ENCODE assay signal across 8 cellular contexts in genomic region chr19:5719961-5720790, GRCh38. TPM values are rescaled to one million over a fixed set of nuclear protein-coding genes. Genes with fewer than 3 reads are reported as not detected.
A peak's percentile ranks its signal among the peaks of the same experiment; 100 is the strongest.
DNase-seq lines count a peak whose midpoint lies in the region; ATAC-seq, FAIRE-seq and TF ChIP-seq lines count a peak whose summit lies in the region.

TSS of gene CATSPERD (plus strand) at chr19:5720637. CDS start at chr19:5720738, 101 bp downstream.
A gene with protein sequence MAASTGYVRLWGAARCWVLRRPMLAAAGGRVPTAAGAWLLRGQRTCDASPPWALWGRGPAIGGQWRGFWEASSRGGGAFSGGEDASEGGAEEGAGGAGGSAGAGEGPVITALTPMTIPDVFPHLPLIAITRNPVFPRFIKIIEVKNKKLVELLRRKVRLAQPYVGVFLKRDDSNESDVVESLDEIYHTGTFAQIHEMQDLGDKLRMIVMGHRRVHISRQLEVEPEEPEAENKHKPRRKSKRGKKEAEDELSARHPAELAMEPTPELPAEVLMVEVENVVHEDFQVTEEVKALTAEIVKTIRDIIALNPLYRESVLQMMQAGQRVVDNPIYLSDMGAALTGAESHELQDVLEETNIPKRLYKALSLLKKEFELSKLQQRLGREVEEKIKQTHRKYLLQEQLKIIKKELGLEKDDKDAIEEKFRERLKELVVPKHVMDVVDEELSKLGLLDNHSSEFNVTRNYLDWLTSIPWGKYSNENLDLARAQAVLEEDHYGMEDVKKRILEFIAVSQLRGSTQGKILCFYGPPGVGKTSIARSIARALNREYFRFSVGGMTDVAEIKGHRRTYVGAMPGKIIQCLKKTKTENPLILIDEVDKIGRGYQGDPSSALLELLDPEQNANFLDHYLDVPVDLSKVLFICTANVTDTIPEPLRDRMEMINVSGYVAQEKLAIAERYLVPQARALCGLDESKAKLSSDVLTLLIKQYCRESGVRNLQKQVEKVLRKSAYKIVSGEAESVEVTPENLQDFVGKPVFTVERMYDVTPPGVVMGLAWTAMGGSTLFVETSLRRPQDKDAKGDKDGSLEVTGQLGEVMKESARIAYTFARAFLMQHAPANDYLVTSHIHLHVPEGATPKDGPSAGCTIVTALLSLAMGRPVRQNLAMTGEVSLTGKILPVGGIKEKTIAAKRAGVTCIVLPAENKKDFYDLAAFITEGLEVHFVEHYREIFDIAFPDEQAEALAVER (minus strand): TSS chr19:5720146. CDS start chr19:5720132, 14 bp downstream.

- H3K4me3 Mint-ChIP-seq in CD4-positive, CD25-positive, alpha-beta regulatory T cell: peak within 1 kb of the TSS; percentile 90 to 98 (median 94)

- H3K4me3 ChIP-seq in CD4-positive, CD25-positive, alpha-beta regulatory T cell (ENCODE audit: low read depth, low read length): peak within 1 kb of the TSS; percentile 90
- peak within 1 kb of the TSS; percentile 78 to 99 (median 98) for H3K4me3 ChIP-seq in HepG2 (replicated peaks in 1 of 3; ENCODE audit: insufficient read depth in 1 of 3, low read depth in 2 of 3, low read length in 3 of 3)

- peak; percentile 75 for FAIRE-seq in HepG2 (lab: Jason Lieb, UNC)

- in situ Hi-C loops in HepG2 (cut with HindIII; ENCODE audit: extremely low pct_ligation_motif_present, low pct_unique_long_range_greater_than_20kb): no loop called here

- no peaks in the 10 kb centered on the region for H3K36me3 Mint-ChIP-seq in CD4-positive, CD25-positive, alpha-beta regulatory T cell

- H3K79me2 ChIP-seq in HepG2 (ENCODE audit: insufficient read depth, low read length): peaks cover 42% of the 10 kb centered on the region

- no peaks in the 10 kb centered on the region for H3K9me3 ChIP-seq in CD4-positive, CD25-positive, alpha-beta regulatory T cell (ENCODE audit: control insufficient read depth in 2 of 2, low read length in 2 of 2)
- H3K9me3 ChIP-seq in HepG2 (ENCODE audit: low read length): no peaks in the 10 kb centered on the region

- peak; percentile 62; the same call in 1 of the 2 replicates for TF ChIP-seq RAD21 in HepG2 (CRISPR knock-in tag; IDR thresholded peaks at IDR 0.05)

- DNase-seq in CD4-positive, CD25-positive, alpha-beta regulatory T cell: peak; percentile 97 to 99 (median 99)
- DNase-seq in NCI-H748 (lab: John Stamatoyannopoulos, UW; ENCODE audit: unreplicated experiment): peak; percentile 97
- DNase-seq in activated CD4-positive, alpha-beta T cell treated with anti-CD3 and anti-CD28 coated beads, Interleukin-2, amount 50 U/mL, for 4 hours: peak; percentile 97
- peak; percentile 99 for DNase-seq in dermis blood vessel endothelial cell
- peak; percentile 96 for DNase-seq in HepG2 (ENCODE audit: low spot score)
- DNase-seq in stimulated activated CD4-positive, alpha-beta T cell treated with anti-CD3 and anti-CD28 coated beads, Interleukin-4, amount 100 ng/mL, for 1 hour: peak; percentile 98

- peak within 1 kb of the TSS; percentile 68 for H2AFZ ChIP-seq in HepG2 (ENCODE audit: low read length)

- ATAC-seq in CD4-positive, CD25-positive, alpha-beta regulatory T cell (ENCODE audit: low read depth in 2 of 2): peak; percentile 91 to 93
- peak; percentile 87 for ATAC-seq in GM19372 (IDR thresholded peaks at IDR 0.05; ENCODE audit: low read depth, unreplicated experiment)
- peak; percentile 65 for ATAC-seq in HG03558 (IDR thresholded peaks at IDR 0.05; ENCODE audit: extremely low read depth, unreplicated experiment)
- peak; percentile 90 for ATAC-seq in HepG2

- H3K36me3 ChIP-seq in CD4-positive, CD25-positive, alpha-beta regulatory T cell (ENCODE audit: control insufficient read depth, insufficient read depth, low read length): no peaks in the 10 kb centered on the region
- H3K36me3 ChIP-seq in HepG2 (replicated peaks in 1 of 2; ENCODE audit: control insufficient read depth in 1 of 2, insufficient read depth in 2 of 2, low read length in 2 of 2): peaks cover 3 to 17% of the 10 kb centered on the region in 2 experiments; a peak in 3 of 5 replicates

- peak; percentile 88 to 93 for TF ChIP-seq POLR2A in HepG2 (IDR thresholded peaks at IDR 0.05; ENCODE audit: insufficient read depth in 1 of 2, low read depth in 2 of 2, low read length in 2 of 2)

- no peaks in the 10 kb centered on the region for H3K9me3 Mint-ChIP-seq in CD4-positive, CD25-positive, alpha-beta regulatory T cell

- H3K4me1 Mint-ChIP-seq in CD4-positive, CD25-positive, alpha-beta regulatory T cell: peaks cover 4 to 39% (median 26%) of the 10 kb centered on the region in 4 donors

- peak within 1 kb of the TSS; percentile 93 for H3K9ac ChIP-seq in HepG2 (ENCODE audit: insufficient read depth, low read depth, low read length)

- peak within 1 kb of the TSS; percentile 95 to 96 (median 96) for H3K27ac Mint-ChIP-seq in CD4-positive, CD25-positive, alpha-beta regulatory T cell

- CTCF ChIA-PET in HepG2 (lab: Yijun Ruan, JAX; ENCODE audit: low intra/inter-chr PET ratio, low total read pairs): interaction anchor here (1.2 kb wide), 1 partner anchor 31 kb away, joined by 3 read pairs; no protein-coding TSS in a partner anchor

- peak within 1 kb of the TSS; percentile 92 for H3K4me2 ChIP-seq in HepG2 (ENCODE audit: low read depth, low read length)

- intact Hi-C loops in HepG2 (cut with micrococcal nuclease; ENCODE audit: unreplicated experiment): loop anchor here (2.0 kb wide), 2 partner anchors 33 to 71 kb away; partner anchors contain the start of gene DUS3L

- POLR2A ChIA-PET in HepG2 (lab: Yijun Ruan, JAX): interaction anchor here (0.6 to 4.7 kb wide), 20 partner anchors 8 to 929 kb away, joined by 3 to 95 read pairs (median 4); partner anchors contain the start of genes DUS3L, FEM1A, RPL36 and SAFB

- WGBS in HepG2 (ENCODE audit: low lambda C conversion rate): 0% methylated on average over 6 of the region's 90 CpGs

- TF ChIP-seq CTCF in HepG2 (CRISPR knock-in tag; IDR thresholded peaks at IDR 0.05): peak; percentile 97

- BruUV-seq in HepG2 (replicated peaks; lab: Mats Ljungman, UMichigan): no TSS peak

- peaks cover 16% of the 10 kb centered on the region for H3K27me3 Mint-ChIP-seq in CD4-positive, CD25-positive, alpha-beta regulatory T cell

- no peaks in the 10 kb centered on the region for H3K27me3 ChIP-seq in CD4-positive, CD25-positive, alpha-beta regulatory T cell (ENCODE audit: control insufficient read depth, insufficient read depth, low read length)
- no peaks in the 10 kb centered on the region; a peak in 1 of 5 replicates for H3K27me3 ChIP-seq in HepG2 (ENCODE audit: control insufficient read depth in 1 of 2, insufficient read depth in 2 of 2, low read length in 2 of 2)

- peaks cover 25% of the 10 kb centered on the region for H3K4me1 ChIP-seq in CD4-positive, CD25-positive, alpha-beta regulatory T cell (ENCODE audit: control insufficient read depth, insufficient read depth, low read length, poor library complexity, severe bottlenecking)
- H3K4me1 ChIP-seq in HepG2 (ENCODE audit: insufficient read depth, low read length): peaks cover 24% of the 10 kb centered on the region

- peaks cover 14% of the 10 kb centered on the region for H4K20me1 ChIP-seq in HepG2 (ENCODE audit: insufficient read depth, low read length)

- no peak for TF ChIP-seq EP300 in HepG2 (IDR thresholded peaks at IDR 0.05; ENCODE audit: low read depth in 2 of 2, low read length in 2 of 2)
- peak; percentile 57; the same call in 1 of the 2 replicates for TF ChIP-seq EP300 in HepG2 (CRISPR knock-in tag; IDR thresholded peaks at IDR 0.05; ENCODE audit: borderline replicate concordance)

- H3K27ac ChIP-seq in CD4-positive, CD25-positive, alpha-beta regulatory T cell (ENCODE audit: insufficient read depth, low read length, poor library complexity, severe bottlenecking): peak within 1 kb of the TSS; percentile 95
- H3K27ac ChIP-seq in HepG2 (ENCODE audit: extremely low read length, insufficient read depth, low read length): peak within 1 kb of the TSS; percentile 95

RNA-seq across cellular contexts. Expression of gene CATSPERD, which starts in this region (rescaled TPM):
- not detected for total RNA-seq in CD4-positive, CD25-positive, alpha-beta regulatory T cell
- under 1 TPM in 1 of 4 donors, not detected in 3; 0.17 TPM for polyA plus RNA-seq in CD4-positive, CD25-positive, alpha-beta regulatory T cell
- total RNA-seq in dermis blood vessel endothelial cell: not detected in 2 replicates
- total RNA-seq in HepG2 (2016; rRNA removed; fragmentation: Illumina TruSeq; extraction: Trizol): not detected in 2 replicates
- total RNA-seq in HepG2 (2016; cell fraction: cytosol; rRNA removed; fragmentation: Illumina TruSeq; extraction: Trizol; ENCODE audit: low read depth): not detected in 2 replicates
- not detected in 2 replicates for total RNA-seq in HepG2 (2016; cell fraction: insoluble cytoplasmic fraction; rRNA removed; fragmentation: Illumina TruSeq; extraction: Trizol)
- 0.09 TPM in 1 of 2 replicates, not detected in the other for total RNA-seq in HepG2 (2016; cell fraction: membrane; rRNA removed; fragmentation: Illumina TruSeq; extraction: Trizol)
- total RNA-seq in HepG2 (2016; cell fraction: nucleus; rRNA removed; fragmentation: Illumina TruSeq; extraction: Trizol): not detected in 2 replicates
- polyA plus RNA-seq in HepG2 (2011; rRNA removed): 0.04 TPM in 1 of 2 replicates, not detected in the other
- polyA plus RNA-seq in HepG2 (2011; cell fraction: cytosol; rRNA removed): 0.04 TPM in 1 of 2 replicates, not detected in the other
- 0.09 TPM in 1 of 2 replicates, not detected in the other for polyA plus RNA-seq in HepG2 (2011; cell fraction: nucleus; rRNA removed)
- not detected in 2 replicates for polyA plus RNA-seq in HepG2 (2012)
- not detected in 2 replicates for polyA plus RNA-seq in HepG2 (2016; cell fraction: cytosol; fragmentation: Illumina TruSeq; extraction: Trizol; ENCODE audit: low read depth)
- not detected in 2 replicates for polyA plus RNA-seq in HepG2 (2016; cell fraction: insoluble cytoplasmic fraction; fragmentation: Illumina TruSeq; extraction: Trizol; ENCODE audit: low read depth)
- not detected in 2 replicates for polyA plus RNA-seq in HepG2 (2016; cell fraction: membrane; fragmentation: Illumina TruSeq; extraction: Trizol; ENCODE audit: low read depth)
- not detected in 2 replicates for polyA plus RNA-seq in HepG2 (2016; cell fraction: nucleus; fragmentation: Illumina TruSeq; extraction: Trizol; ENCODE audit: insufficient read depth, low read depth)
- 0.09 TPM in 1 of 2 replicates, not detected in the other for polyA minus RNA-seq in HepG2 (2011; rRNA and poly(A)+ RNA removed; ENCODE audit: low replicate concordance)
- not detected in 2 replicates for polyA minus RNA-seq in HepG2 (2011; cell fraction: cytosol; rRNA and poly(A)+ RNA removed)
- not detected in 2 replicates for polyA minus RNA-seq in HepG2 (2011; cell fraction: nucleus; rRNA and poly(A)+ RNA removed)

RNA-seq across cellular contexts. Expression of the second gene that starts in this region (rescaled TPM):
- 67.6 TPM for total RNA-seq in CD4-positive, CD25-positive, alpha-beta regulatory T cell
- 10 to 100 TPM; 16.4 to 22.8 (median 20.3) TPM for polyA plus RNA-seq in CD4-positive, CD25-positive, alpha-beta regulatory T cell
- total RNA-seq in dermis blood vessel endothelial cell (73.7 and 89.9 TPM in 2 replicates), HepG2 (2016; rRNA removed; fragmentation: Illumina TruSeq; extraction: Trizol) (50.4 and 76.8 TPM in 2 replicates)
- total RNA-seq in HepG2 (2016; cell fraction: cytosol; rRNA removed; fragmentation: Illumina TruSeq; extraction: Trizol; ENCODE audit: low read depth): 12.1 and 15.6 TPM in 2 replicates
- total RNA-seq in HepG2 (2016; cell fraction: insoluble cytoplasmic fraction; rRNA removed; fragmentation: Illumina TruSeq; extraction: Trizol): 41.9 and 83.8 TPM in 2 replicates
- total RNA-seq in HepG2 (2016; cell fraction: membrane; rRNA removed; fragmentation: Illumina TruSeq; extraction: Trizol): 26.9 and 27.9 TPM in 2 replicates
- 53.2 and 60.3 TPM in 2 replicates for total RNA-seq in HepG2 (2016; cell fraction: nucleus; rRNA removed; fragmentation: Illumina TruSeq; extraction: Trizol)
- 59.5 and 69.0 TPM in 2 replicates for polyA plus RNA-seq in HepG2 (2011; rRNA removed)
- polyA plus RNA-seq in HepG2 (2011; cell fraction: cytosol; rRNA removed): 54.0 and 91.2 TPM in 2 replicates
- 270 and 346 TPM in 2 replicates for polyA plus RNA-seq in HepG2 (2011; cell fraction: nucleus; rRNA removed)
- 49.0 and 62.8 TPM in 2 replicates for polyA plus RNA-seq in HepG2 (2012)
- 7.4 and 9.2 TPM in 2 replicates for polyA plus RNA-seq in HepG2 (2016; cell fraction: cytosol; fragmentation: Illumina TruSeq; extraction: Trizol; ENCODE audit: low read depth)
- polyA plus RNA-seq in HepG2 (2016; cell fraction: insoluble cytoplasmic fraction; fragmentation: Illumina TruSeq; extraction: Trizol; ENCODE audit: low read depth): 49.9 and 60.1 TPM in 2 replicates
- 15.7 and 17.9 TPM in 2 replicates for polyA plus RNA-seq in HepG2 (2016; cell fraction: membrane; fragmentation: Illumina TruSeq; extraction: Trizol; ENCODE audit: low read depth)
- polyA plus RNA-seq in HepG2 (2016; cell fraction: nucleus; fragmentation: Illumina TruSeq; extraction: Trizol; ENCODE audit: insufficient read depth, low read depth): 120 and 130 TPM in 2 replicates
- polyA minus RNA-seq in HepG2 (2011; rRNA and poly(A)+ RNA removed; ENCODE audit: low replicate concordance): 65.4 and 106 TPM in 2 replicates
- 42.1 and 48.3 TPM in 2 replicates for polyA minus RNA-seq in HepG2 (2011; cell fraction: cytosol; rRNA and poly(A)+ RNA removed)
- 44.8 and 51.0 TPM in 2 replicates for polyA minus RNA-seq in HepG2 (2011; cell fraction: nucleus; rRNA and poly(A)+ RNA removed)

Comparison
In these comparisons a context has a peak if more than half of its experiments do, and no peak if none do; other contexts are left out.
1. Peak in every context shown above with its lines: DNase-seq, ATAC-seq, H3K4me3 ChIP-seq and H3K27ac ChIP-seq.